8 cellular contexts compared by ENCODE assay signal in the genomic region with DNA sequence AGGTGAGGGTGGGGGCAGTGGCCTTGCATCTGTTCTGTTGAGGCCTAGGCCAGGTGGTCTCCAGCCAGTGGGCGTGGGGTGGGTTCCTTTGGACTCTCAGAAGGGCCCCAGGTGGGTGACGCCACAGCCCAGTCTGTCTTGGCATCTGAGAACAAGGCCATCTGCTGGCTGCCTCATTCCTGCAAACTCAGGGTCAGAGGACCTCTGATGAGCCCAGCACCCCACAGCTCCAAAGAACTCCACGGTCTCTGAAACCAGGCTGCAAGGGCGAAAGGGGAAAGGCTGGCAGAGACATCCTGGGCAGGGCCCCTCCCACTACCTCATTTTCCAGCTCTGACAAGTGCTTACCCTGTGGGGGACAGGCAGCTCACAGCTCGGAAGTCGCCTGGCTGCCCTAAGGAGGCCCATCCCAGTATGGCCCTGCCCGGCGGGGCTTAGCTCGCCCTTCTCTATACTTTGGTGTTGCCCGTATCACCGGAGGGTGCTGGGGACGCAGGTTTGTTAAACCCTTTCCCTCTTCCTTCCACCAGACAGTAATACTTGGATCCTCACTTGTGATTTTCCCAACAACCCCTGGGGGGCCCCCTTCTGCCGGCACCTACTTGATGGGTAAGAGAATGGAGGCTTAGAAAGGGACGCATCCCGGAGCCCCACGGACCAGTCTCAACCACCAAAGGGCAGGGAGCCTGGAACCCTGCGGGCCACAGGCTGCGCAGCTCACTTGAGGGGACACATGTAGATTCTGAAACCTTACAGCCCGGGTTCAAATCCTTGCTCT. TPM values are rescaled to one million over a fixed set of nuclear protein-coding genes. Genes with fewer than 3 reads are reported as not detected.
DNase-seq lines count a peak whose midpoint lies in the region; ATAC-seq, FAIRE-seq and TF ChIP-seq lines count a peak whose summit lies in the region.

No MANE protein-coding gene starts in this region.

- peak overlapping the region; percentile 39; the same call in 1 of the 2 replicates for H3K4me2 ChIP-seq in IMR-90 (ENCODE audit: low read depth, low read length)

- H4K5ac ChIP-seq in IMR-90 (ENCODE audit: low read depth, low read length), result peak overlapping the region; percentile 88

- POLR2A ChIA-PET in IMR-90 (lab: Charles Lee; ENCODE audit: unreplicated experiment), result no interaction called here

- no peaks in the 10 kb centered on the region for H3K9me3 Mint-ChIP-seq in activated naive CD8-positive, alpha-beta T cell (ENCODE audit: low read depth)

- H2AFZ ChIP-seq in IMR-90 (replicated peaks; ENCODE audit: low read length, poor library complexity), result peak overlapping the region; percentile 82

- H3K23ac ChIP-seq in IMR-90 (ENCODE audit: low read depth, low read length), result peak overlapping the region; percentile 95

- peak overlapping the region; percentile 93 for H2BK120ac ChIP-seq in IMR-90 (ENCODE audit: low read depth, low read length)

- H3K27me3 ChIP-seq in IMR-90 (ENCODE audit: control insufficient read depth, insufficient read depth, low read length) (no peaks in the 10 kb centered on the region), suprapubic skin (no peaks in the 10 kb centered on the region)

- H4K91ac ChIP-seq in IMR-90 (ENCODE audit: insufficient read depth, low read depth, low read length), result peak overlapping the region; percentile 99

- peaks cover 2% of the 10 kb centered on the region for H3K27me3 Mint-ChIP-seq in activated naive CD8-positive, alpha-beta T cell

- no peak overlapping the region for H3K4me3 ChIP-seq in IMR-90 (ENCODE audit: insufficient read depth, low read depth, low read length)
- peak overlapping the region; percentile 36 for H3K4me3 ChIP-seq in suprapubic skin

- H3K27ac ChIP-seq in IMR-90 (ENCODE audit: insufficient read depth, low read length) (peak overlapping the region; percentile 56), suprapubic skin (peak overlapping the region; percentile 39)

- ATAC-seq in IMR-90 (ENCODE audit: low read depth) (peak; percentile 3), esophagus mucosa (no peak), HG03521 (IDR thresholded peaks at IDR 0.05; ENCODE audit: unreplicated experiment) (no peak)

- intact Hi-C loops in IMR-90 (cut with micrococcal nuclease), result no loop called here

- peak overlapping the region; percentile 99 for H2AK9ac ChIP-seq in IMR-90 (replicated peaks; ENCODE audit: low read depth, low read length, poor library complexity)

- H3K9me3 ChIP-seq in IMR-90 (ENCODE audit: control insufficient read depth, insufficient read depth, low read length) (no peaks in the 10 kb centered on the region), suprapubic skin (no peaks in the 10 kb centered on the region)

- CTCF ChIA-PET in IMR-90 (lab: Yijun Ruan, JAX), result interaction anchor here (0.9 kb wide), 1 partner anchor 16 kb away, joined by 3 read pairs; no protein-coding TSS in a partner anchor

- H3K27ac Mint-ChIP-seq in activated naive CD8-positive, alpha-beta T cell, result no peak overlapping the region

- 100% methylated on average over 1 of the region's 19 CpGs; no CpG with 5 or more reads in 1 of the 2 experiments for WGBS in IMR-90 (ENCODE audit: extremely low coverage in 2 of 2, insufficient read length in 1 of 2), 2 experiments
- WGBS in suprapubic skin, result 71% methylated on average over 9 of the region's 19 CpGs

- peak overlapping the region; percentile 18 for H2BK5ac ChIP-seq in IMR-90 (ENCODE audit: low read depth, low read length, poor library complexity, severe bottlenecking)

- H3K9me1 ChIP-seq in IMR-90 (ENCODE audit: insufficient read depth, low read length), result peaks cover 31% of the 10 kb centered on the region

- H4K20me1 ChIP-seq in IMR-90 (ENCODE audit: insufficient read depth, low read length), result no peaks in the 10 kb centered on the region; the same call in 1 of the 2 replicates

- peak overlapping the region; percentile 100 for H2BK15ac ChIP-seq in IMR-90 (ENCODE audit: low read depth, low read length)

- peak overlapping the region; percentile 59 for H3K56ac ChIP-seq in IMR-90 (ENCODE audit: extremely low read depth, insufficient read depth, low read length)

- TF ChIP-seq POLR2A in IMR-90 (IDR thresholded peaks at IDR 0.05; ENCODE audit: low read depth, low read length), result no peak
- TF ChIP-seq POLR2A in suprapubic skin (IDR thresholded peaks at IDR 0.05), result no peak

- peak overlapping the region; percentile 63 for H3K9ac ChIP-seq in IMR-90 (ENCODE audit: low read depth, low read length)

- peak overlapping the region; percentile 95 for H2BK20ac ChIP-seq in IMR-90 (ENCODE audit: low read depth, low read length)

- BruUV-seq in IMR-90 (replicated peaks; lab: Mats Ljungman, UMichigan), result no TSS peak

- H3K36me3 Mint-ChIP-seq in activated naive CD8-positive, alpha-beta T cell, result no peaks in the 10 kb centered on the region

- peak overlapping the region; percentile 98 for H3K4ac ChIP-seq in IMR-90 (ENCODE audit: low read depth, low read length)

- no peak for FAIRE-seq in D721Med (lab: Jason Lieb, UNC)

- no peaks in the 10 kb centered on the region for H3K79me1 ChIP-seq in IMR-90 (ENCODE audit: low read depth in 1 of 2, low read length in 2 of 2)

- H3K36me3 ChIP-seq in IMR-90 (ENCODE audit: control insufficient read depth, insufficient read depth, low read length), result no peaks in the 10 kb centered on the region
- H3K36me3 ChIP-seq in suprapubic skin, result no peaks in the 10 kb centered on the region

- H3K4me1 ChIP-seq in IMR-90 (ENCODE audit: control insufficient read depth, insufficient read depth, low read length) (peaks cover 22% of the 10 kb centered on the region), suprapubic skin (peaks cover 52% of the 10 kb centered on the region)

- DNase-seq in D721Med (ENCODE audit: insufficient read length, low spot score), result no peak
- DNase-seq in IMR-90, result peak; percentile 21
- peak; percentile 52 for DNase-seq in iPS-NIHi11 (ENCODE audit: low spot score)
- DNase-seq in suprapubic skin (ENCODE audit: low spot score in 2 of 2), result no peak
- no peak for DNase-seq in foreskin melanocyte

- peak overlapping the region; percentile 83 for H3K18ac ChIP-seq in IMR-90 (ENCODE audit: low read depth, low read length)

- TF ChIP-seq EP300 in suprapubic skin (IDR thresholded peaks at IDR 0.05), result no peak

- dilution Hi-C loops in IMR-90 (cut with HindIII; ENCODE audit: low sequenced_read_pairs, unreplicated experiment), result no loop called here

- no peak for TF ChIP-seq RAD21 in IMR-90 (IDR thresholded peaks at IDR 0.05; ENCODE audit: low read length)

- in situ Hi-C loops in IMR-90 (cut with MboI; ENCODE audit: low sequenced_read_pairs), result no loop called here

- peak overlapping the region; percentile 87 to 98 for H4K8ac ChIP-seq in IMR-90 (ENCODE audit: low read depth in 2 of 2, low read length in 2 of 2)

- H3K4me3 Mint-ChIP-seq in activated naive CD8-positive, alpha-beta T cell, result peak overlapping the region; percentile 63

- TF ChIP-seq CTCF in D721Med (IDR thresholded peaks at IDR 0.05; ENCODE audit: insufficient read depth, missing control alignments) (peak; percentile 2), IMR-90 (conservative IDR thresholded peaks at IDR 0.05; ENCODE audit: low read depth, low read length) (peak; percentile 34; the same call in 1 of the 2 replicates), suprapubic skin (IDR thresholded peaks at IDR 0.05) (peak in 1 of 2 donors; percentile 18)

- H3K14ac ChIP-seq in IMR-90 (replicated peaks; ENCODE audit: low read depth, low read length), result peak overlapping the region; percentile 97

- peak overlapping the region; percentile 100 for H2AK5ac ChIP-seq in IMR-90 (ENCODE audit: low read depth, low read length)

- H3K4me1 Mint-ChIP-seq in activated naive CD8-positive, alpha-beta T cell (ENCODE audit: low read depth), result peaks cover 5% of the 10 kb centered on the region

TF ChIP-seq in IMR-90, 13 proteins besides CTCF, POLR2A, EP300 and RAD21:
- TF ChIP-seq CHD1 (IDR thresholded peaks at IDR 0.05; ENCODE audit: low read depth, low read length) (no peak), CEBPB (IDR thresholded peaks at IDR 0.05; ENCODE audit: low read depth, low read length) (no peak)
- TF ChIP-seq, protein P1, sequence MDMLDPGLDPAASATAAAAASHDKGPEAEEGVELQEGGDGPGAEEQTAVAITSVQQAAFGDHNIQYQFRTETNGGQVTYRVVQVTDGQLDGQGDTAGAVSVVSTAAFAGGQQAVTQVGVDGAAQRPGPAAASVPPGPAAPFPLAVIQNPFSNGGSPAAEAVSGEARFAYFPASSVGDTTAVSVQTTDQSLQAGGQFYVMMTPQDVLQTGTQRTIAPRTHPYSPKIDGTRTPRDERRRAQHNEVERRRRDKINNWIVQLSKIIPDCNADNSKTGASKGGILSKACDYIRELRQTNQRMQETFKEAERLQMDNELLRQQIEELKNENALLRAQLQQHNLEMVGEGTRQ (IDR thresholded peaks at IDR 0.05; ENCODE audit: low read depth, low read length), result no peak
- TF ChIP-seq, protein P2, sequence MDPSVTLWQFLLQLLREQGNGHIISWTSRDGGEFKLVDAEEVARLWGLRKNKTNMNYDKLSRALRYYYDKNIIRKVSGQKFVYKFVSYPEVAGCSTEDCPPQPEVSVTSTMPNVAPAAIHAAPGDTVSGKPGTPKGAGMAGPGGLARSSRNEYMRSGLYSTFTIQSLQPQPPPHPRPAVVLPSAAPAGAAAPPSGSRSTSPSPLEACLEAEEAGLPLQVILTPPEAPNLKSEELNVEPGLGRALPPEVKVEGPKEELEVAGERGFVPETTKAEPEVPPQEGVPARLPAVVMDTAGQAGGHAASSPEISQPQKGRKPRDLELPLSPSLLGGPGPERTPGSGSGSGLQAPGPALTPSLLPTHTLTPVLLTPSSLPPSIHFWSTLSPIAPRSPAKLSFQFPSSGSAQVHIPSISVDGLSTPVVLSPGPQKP (IDR thresholded peaks at IDR 0.05; ENCODE audit: borderline replicate concordance, low read depth, low read length), result no peak

RNA-seq across cellular contexts. Expression of a gene that starts 10.9 kb away (rescaled TPM):
- total RNA-seq in IMR-90 (2012; rRNA removed), result not detected in 2 replicates
- 0.22 and 0.27 TPM in 2 replicates for polyA plus RNA-seq in IMR-90 (2012; rRNA removed)
- polyA plus RNA-seq in IMR-90 (2012; cell fraction: cytosol; rRNA removed), result 0.05 and 0.14 TPM in 2 replicates
- polyA plus RNA-seq in IMR-90 (2012; cell fraction: nucleus; rRNA removed; ENCODE audit: low replicate concordance), result 0.69 and 1.0 TPM in 2 replicates
- 10 to 100 TPM in 1 of 4 donors, 1 to 10 TPM in 3; 2.3 to 10.2 (median 8.3) TPM for total RNA-seq in suprapubic skin
- 4.7 TPM for total RNA-seq in esophagus mucosa

Comparison
In these comparisons a context has a peak if more than half of its experiments do, and no peak if none do; other contexts are left out.
1. DNase-seq: peak in IMR-90 (single experiment) and iPS-NIHi11 (single experiment); none in D721Med (single experiment), suprapubic skin (0 of 2) and foreskin melanocyte (single experiment).